ENCODE assay signal across 8 cellular contexts in the genomic region with DNA sequence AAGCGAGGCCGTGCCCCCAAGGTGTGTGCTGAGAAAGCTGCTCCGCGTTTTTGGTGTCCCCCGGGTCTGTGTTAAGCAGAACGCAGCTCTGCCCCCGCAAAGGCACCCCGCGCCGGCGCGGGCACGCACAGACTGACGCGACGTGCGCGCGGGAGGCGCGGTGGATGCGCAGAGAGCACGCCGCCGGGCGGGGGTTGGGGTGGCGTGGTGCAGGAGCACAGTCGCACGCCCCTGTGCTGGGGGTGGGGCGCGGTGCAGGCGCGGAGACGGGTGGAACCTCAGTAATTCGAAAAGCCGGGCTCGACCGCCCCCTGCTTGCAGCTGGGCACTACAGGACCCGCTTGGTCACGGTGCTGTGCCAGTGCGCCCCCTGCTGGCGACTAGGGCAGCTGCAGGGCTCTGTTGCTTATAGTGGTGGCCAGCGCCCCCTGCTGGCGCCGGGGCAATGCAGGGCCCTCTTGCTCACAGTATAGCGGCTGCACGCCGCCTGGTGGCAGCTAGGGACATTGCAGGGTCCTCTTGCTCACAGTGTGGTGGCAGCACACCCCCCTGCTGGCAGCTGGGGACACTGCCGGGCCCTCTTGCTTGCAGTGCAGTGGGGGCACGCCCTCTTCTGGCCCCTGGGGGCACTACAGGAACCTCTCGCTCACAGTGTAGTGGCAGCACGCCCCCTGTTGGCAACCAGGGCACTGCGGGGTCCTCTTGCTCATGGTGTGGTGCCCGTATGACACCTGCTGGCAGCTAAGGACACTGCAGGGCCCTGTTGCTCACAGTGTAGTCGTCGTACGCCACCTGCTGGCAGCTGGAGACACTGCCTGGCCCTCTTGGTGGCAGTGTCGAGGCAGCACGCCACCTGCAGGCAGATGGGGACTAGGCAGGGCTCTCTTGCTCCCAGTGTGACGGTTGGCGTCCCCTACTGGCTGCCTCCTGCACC.
DNase-seq lines count a peak whose midpoint lies in the region; ATAC-seq, FAIRE-seq and TF ChIP-seq lines count a peak whose summit lies in the region.
"Not testable (repeated sequence)": the region's sequence is repeated elsewhere in the genome, so short reads cannot be mapped to it uniquely, and the experiment has no call there.

No MANE protein-coding gene starts in this region.

- not testable (repeated sequence) for H2BK5ac ChIP-seq in H9 (ENCODE audit: insufficient read length, low read length)

- not testable (repeated sequence) for H3K27me3 Mint-ChIP-seq in H9 (ENCODE audit: low read depth)
- H3K27me3 Mint-ChIP-seq in stimulated activated naive CD8-positive, alpha-beta T cell treated with anti-CD3 and anti-CD28 coated beads, Interleukin-15, amount 100 ng/mL, for 72 hours = peaks cover 22% of the 10 kb centered on the region

- not testable (repeated sequence) for H3T11ph ChIP-seq in H9 (ENCODE audit: low read length)

- no CpG with 5 or more reads among the region's 61 CpGs for WGBS in H9 (ENCODE audit: extremely low coverage, insufficient read length, low lambda C conversion rate)

- not testable (repeated sequence) for H4K5ac ChIP-seq in H9 (ENCODE audit: insufficient read length, low read depth, low read length)

- not testable (repeated sequence) for H3K36me3 ChIP-seq in neural cell (ENCODE audit: insufficient read depth, low read length)

- not testable (repeated sequence) for TF ChIP-seq EP300 in neural cell (conservative IDR thresholded peaks at IDR 0.05; ENCODE audit: poor library complexity, severe bottlenecking)

- not testable (repeated sequence) for H4K8ac ChIP-seq in H9 (replicated peaks; ENCODE audit: insufficient read length, low read depth, low read length)

- peaks cover 32 to 53% of the 10 kb centered on the region in 2 experiments for H3K9me3 Mint-ChIP-seq in H9
- H3K9me3 Mint-ChIP-seq in stimulated activated naive CD8-positive, alpha-beta T cell treated with anti-CD3 and anti-CD28 coated beads, Interleukin-15, amount 100 ng/mL, for 72 hours = not testable (repeated sequence)

- TF ChIP-seq CTCF in H9 (conservative IDR thresholded peaks at IDR 0.05) = peak; percentile 94
- TF ChIP-seq CTCF in neural cell (IDR thresholded peaks at IDR 0.05; ENCODE audit: poor library complexity, severe bottlenecking) = peak; percentile 54

- FAIRE-seq in GM12891 (lab: Jason Lieb, UNC) = not testable (repeated sequence)

- not testable (repeated sequence) for H3K9me3 ChIP-seq in H9 (ENCODE audit: control insufficient read depth, low read depth, low read length); neural cell (ENCODE audit: low read length)

- not testable (repeated sequence) for H3K27ac Mint-ChIP-seq in H9; stimulated activated naive CD8-positive, alpha-beta T cell treated with anti-CD3 and anti-CD28 coated beads, Interleukin-15, amount 100 ng/mL, for 72 hours

- not testable (repeated sequence) for H3K4me3 ChIP-seq in neural cell (ENCODE audit: low read length)

- H3K23me2 ChIP-seq in H9 (ENCODE audit: insufficient read length, low read depth, low read length, poor library complexity, severe bottlenecking) = not testable (repeated sequence)

- not testable (repeated sequence) for H3K18ac ChIP-seq in H9 (ENCODE audit: insufficient read length, low read depth, low read length)

- H3K4me1 Mint-ChIP-seq in H9 = peaks cover 0 to 16% of the 10 kb centered on the region in 2 experiments; a peak in 2 of 4 replicates
- peaks cover 14% of the 10 kb centered on the region for H3K4me1 Mint-ChIP-seq in stimulated activated naive CD8-positive, alpha-beta T cell treated with anti-CD3 and anti-CD28 coated beads, Interleukin-15, amount 100 ng/mL, for 72 hours

- TF ChIP-seq POLR2A in GM12891 (IDR thresholded peaks at IDR 0.05; ENCODE audit: low read depth, low read length) = not testable (repeated sequence)

- not testable (repeated sequence) for H3K79me2 ChIP-seq in H9 (ENCODE audit: insufficient read depth, low read length); neural cell (replicated peaks; ENCODE audit: insufficient read depth, low read length)

- not testable (repeated sequence) for H3K56ac ChIP-seq in H9 (ENCODE audit: insufficient read length, low read depth, low read length)

- H2BK20ac ChIP-seq in H9 (ENCODE audit: low read depth, low read length, poor library complexity, severe bottlenecking) = not testable (repeated sequence)

- peaks cover 3 to 16% (median 9%) of the 10 kb centered on the region in 3 experiments for H3K36me3 Mint-ChIP-seq in H9 (ENCODE audit: insufficient read depth in 1 of 3, low read depth in 3 of 3)

- not testable (repeated sequence) for H2BK12ac ChIP-seq in H9 (ENCODE audit: insufficient read length, low read depth, low read length)

- H4K20me1 ChIP-seq in H9 (ENCODE audit: control insufficient read depth, insufficient read depth, insufficient read length); neural cell (ENCODE audit: insufficient read depth): not testable (repeated sequence)

- H4K91ac ChIP-seq in H9 (ENCODE audit: insufficient read length, low read depth, low read length) = not testable (repeated sequence)

- H2BK15ac ChIP-seq in H9 (ENCODE audit: low read depth, low read length) = not testable (repeated sequence)

- not testable (repeated sequence) for H2AFZ ChIP-seq in H9 (ENCODE audit: low read length); neural cell (ENCODE audit: low read depth, low read length)

- H3K27me3 ChIP-seq in H9 (ENCODE audit: insufficient read depth, low read length); neural cell (ENCODE audit: insufficient read depth, low read depth, low read length): not testable (repeated sequence)

- H3K14ac ChIP-seq in H9 (ENCODE audit: insufficient read depth, low read length) = not testable (repeated sequence)

- not testable (repeated sequence) for TF ChIP-seq RAD21 in neural cell (conservative IDR thresholded peaks at IDR 0.05)

- H3K4me1 ChIP-seq in H9 (ENCODE audit: insufficient read depth, low read length) = not testable (repeated sequence)

- H3K4me3 Mint-ChIP-seq in H9; stimulated activated naive CD8-positive, alpha-beta T cell treated with anti-CD3 and anti-CD28 coated beads, Interleukin-15, amount 100 ng/mL, for 72 hours: not testable (repeated sequence)

- H3K27ac ChIP-seq in H9 (ENCODE audit: insufficient read length, low read depth, low read length); neural cell (ENCODE audit: low read length): not testable (repeated sequence)

- H2AK5ac ChIP-seq in H9 (ENCODE audit: insufficient read length, low read length) = not testable (repeated sequence)

- H3K23ac ChIP-seq in H9 (ENCODE audit: insufficient read length, low read depth, low read length) = not testable (repeated sequence)

- peak; percentile 64 for ATAC-seq in esophagus mucosa
- peak; percentile 91 for ATAC-seq in stimulated activated naive CD8-positive, alpha-beta T cell treated with anti-CD3 and anti-CD28 coated beads, Interleukin-15, amount 100 ng/mL, for 72 hours

- H3K4me2 ChIP-seq in H9 (ENCODE audit: insufficient read depth, insufficient read length, low read length); neural cell (ENCODE audit: low read length): not testable (repeated sequence)

- not testable (repeated sequence) for H3K9ac ChIP-seq in H9 (ENCODE audit: extremely low read depth, insufficient read length, low read length); neural cell (ENCODE audit: low read length)

- not testable (repeated sequence) for DNase-seq in GM12891 (ENCODE audit: insufficient read length, low spot score)
- DNase-seq in H9 (peak; percentile 82), HUDEP-2 (lab: John Stamatoyannopoulos, UW; ENCODE audit: unreplicated experiment in 76 of 76) (peak in 74 of 76 experiments; percentile 32 to 97 (median 90)), SHP77 treated with DMSO at 0.1 percent for 48 hours (lab: John Stamatoyannopoulos, UW) (peak; percentile 9), activated T-cell treated with anti-CD3 and anti-CD28 coated beads for 4 hours (peak; percentile 54)
- peak; percentile 94 to 98 for DNase-seq in stimulated activated naive CD8-positive, alpha-beta T cell treated with anti-CD3 and anti-CD28 coated beads, Interleukin-15, amount 100 ng/mL, for 72 hours

- not testable (repeated sequence) for H3K4ac ChIP-seq in H9 (ENCODE audit: low read depth, low read length)

- not testable (repeated sequence) for H3F3A ChIP-seq in neural cell (ENCODE audit: insufficient read depth, low read length, poor library complexity, severe bottlenecking)

- H3K9me2 ChIP-seq in neural cell (ENCODE audit: insufficient read depth, low read length) = not testable (repeated sequence)

- H2BK120ac ChIP-seq in H9 (ENCODE audit: low read depth, low read length, poor library complexity, severe bottlenecking) = not testable (repeated sequence)

- H3K79me1 ChIP-seq in H9 (ENCODE audit: insufficient read depth, low read depth, low read length, poor library complexity, severe bottlenecking) = not testable (repeated sequence)

TF ChIP-seq in GM12891, 5 proteins besides CTCF, POLR2A, EP300 and RAD21:
- TF ChIP-seq PAX5 (IDR thresholded peaks at IDR 0.05; ENCODE audit: insufficient read depth, low read length, severe bottlenecking) = peak; percentile 21
